ENCODE assay signal across 3 cellular contexts in the genomic region with DNA sequence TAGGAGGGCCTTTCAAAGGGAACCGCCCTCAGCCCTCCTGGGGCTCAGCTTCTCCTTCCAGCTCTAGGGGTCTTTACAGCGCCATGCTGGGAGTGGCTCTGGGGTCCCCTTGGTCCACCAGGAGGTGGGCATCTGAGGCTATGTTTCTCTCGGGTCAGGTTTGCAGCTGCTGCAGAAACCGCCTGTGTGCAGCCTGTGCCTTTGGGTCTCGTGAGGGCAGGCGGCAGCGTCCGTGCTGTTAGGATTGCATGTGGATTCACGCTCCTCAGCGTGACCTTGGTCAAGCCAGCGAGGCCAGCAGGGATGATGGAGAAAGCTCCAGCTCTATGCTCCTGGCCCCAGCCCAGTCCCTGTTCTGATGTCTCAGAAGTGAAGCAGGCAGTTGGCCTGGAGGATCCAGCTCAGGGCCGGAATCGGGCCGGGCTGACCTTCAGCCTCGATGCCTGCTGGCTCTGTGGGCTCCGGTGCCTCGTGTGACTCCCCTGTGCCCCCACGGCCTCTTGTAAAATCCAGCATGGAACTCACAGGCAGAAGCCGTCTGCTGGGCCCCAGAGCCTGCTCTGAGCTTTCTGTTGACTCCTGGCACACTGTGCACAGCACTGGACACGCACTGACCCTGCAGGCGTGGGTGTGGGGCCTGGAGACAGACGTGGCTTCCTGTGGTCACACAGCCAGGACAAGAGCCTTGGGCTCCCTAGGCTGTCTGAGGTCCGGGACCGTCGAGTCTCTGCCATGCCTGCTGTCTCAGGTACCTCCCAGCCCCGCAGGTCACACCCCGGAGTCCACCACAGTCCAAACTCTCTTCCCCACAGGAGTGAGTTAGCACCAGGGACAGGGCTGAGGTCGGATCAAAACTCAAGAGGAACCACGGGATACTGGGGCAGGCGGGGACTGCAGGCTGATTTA.
TF ChIP-seq lines count a peak whose summit lies in the region.

No MANE protein-coding gene starts in this region.

TF ChIP-seq in Ishikawa, 13 proteins besides CTCF, POLR2A, EP300 and RAD21:
- TF ChIP-seq, protein P1, sequence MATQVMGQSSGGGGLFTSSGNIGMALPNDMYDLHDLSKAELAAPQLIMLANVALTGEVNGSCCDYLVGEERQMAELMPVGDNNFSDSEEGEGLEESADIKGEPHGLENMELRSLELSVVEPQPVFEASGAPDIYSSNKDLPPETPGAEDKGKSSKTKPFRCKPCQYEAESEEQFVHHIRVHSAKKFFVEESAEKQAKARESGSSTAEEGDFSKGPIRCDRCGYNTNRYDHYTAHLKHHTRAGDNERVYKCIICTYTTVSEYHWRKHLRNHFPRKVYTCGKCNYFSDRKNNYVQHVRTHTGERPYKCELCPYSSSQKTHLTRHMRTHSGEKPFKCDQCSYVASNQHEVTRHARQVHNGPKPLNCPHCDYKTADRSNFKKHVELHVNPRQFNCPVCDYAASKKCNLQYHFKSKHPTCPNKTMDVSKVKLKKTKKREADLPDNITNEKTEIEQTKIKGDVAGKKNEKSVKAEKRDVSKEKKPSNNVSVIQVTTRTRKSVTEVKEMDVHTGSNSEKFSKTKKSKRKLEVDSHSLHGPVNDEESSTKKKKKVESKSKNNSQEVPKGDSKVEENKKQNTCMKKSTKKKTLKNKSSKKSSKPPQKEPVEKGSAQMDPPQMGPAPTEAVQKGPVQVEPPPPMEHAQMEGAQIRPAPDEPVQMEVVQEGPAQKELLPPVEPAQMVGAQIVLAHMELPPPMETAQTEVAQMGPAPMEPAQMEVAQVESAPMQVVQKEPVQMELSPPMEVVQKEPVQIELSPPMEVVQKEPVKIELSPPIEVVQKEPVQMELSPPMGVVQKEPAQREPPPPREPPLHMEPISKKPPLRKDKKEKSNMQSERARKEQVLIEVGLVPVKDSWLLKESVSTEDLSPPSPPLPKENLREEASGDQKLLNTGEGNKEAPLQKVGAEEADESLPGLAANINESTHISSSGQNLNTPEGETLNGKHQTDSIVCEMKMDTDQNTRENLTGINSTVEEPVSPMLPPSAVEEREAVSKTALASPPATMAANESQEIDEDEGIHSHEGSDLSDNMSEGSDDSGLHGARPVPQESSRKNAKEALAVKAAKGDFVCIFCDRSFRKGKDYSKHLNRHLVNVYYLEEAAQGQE (IDR thresholded peaks at IDR 0.05; ENCODE audit: low read depth) = peak; percentile 42; the same call in 1 of the 2 replicates
- no peak for TF ChIP-seq TEAD4 (IDR thresholded peaks at IDR 0.05)

TF ChIP-seq in H1, 55 proteins besides CTCF, POLR2A, EP300 and RAD21:
- no peak for TF ChIP-seq SP4 (IDR thresholded peaks at IDR 0.05; ENCODE audit: low read length)
- no peak for TF ChIP-seq SRF (IDR thresholded peaks at IDR 0.05; ENCODE audit: low read depth, low read length)
- TF ChIP-seq HDAC6 (IDR thresholded peaks at IDR 0.05; ENCODE audit: low read depth, low read length) = no peak
- no peak for TF ChIP-seq MAFK (IDR thresholded peaks at IDR 0.05; ENCODE audit: low read depth, low read length)
- no peak for TF ChIP-seq RXRA (IDR thresholded peaks at IDR 0.05; ENCODE audit: insufficient read depth, low read depth, low read length)
- no peak for TF ChIP-seq GTF2F1 (IDR thresholded peaks at IDR 0.05; ENCODE audit: borderline replicate concordance, low read depth, low read length)
- TF ChIP-seq RBBP5 (IDR thresholded peaks at IDR 0.05; ENCODE audit: borderline replicate concordance, low read depth, low read length) = no peak
- no peak for TF ChIP-seq SP1 (IDR thresholded peaks at IDR 0.05; ENCODE audit: low read depth, low read length)
- no peak for TF ChIP-seq NRF1 (IDR thresholded peaks at IDR 0.05; ENCODE audit: low read depth, low read length)
- no peak for TF ChIP-seq SIN3A (conservative IDR thresholded peaks at IDR 0.05 in 1 of 2, IDR thresholded peaks at IDR 0.05 in 1 of 2; ENCODE audit: low read depth in 1 of 2, low read length in 2 of 2)
- TF ChIP-seq, protein P2, sequence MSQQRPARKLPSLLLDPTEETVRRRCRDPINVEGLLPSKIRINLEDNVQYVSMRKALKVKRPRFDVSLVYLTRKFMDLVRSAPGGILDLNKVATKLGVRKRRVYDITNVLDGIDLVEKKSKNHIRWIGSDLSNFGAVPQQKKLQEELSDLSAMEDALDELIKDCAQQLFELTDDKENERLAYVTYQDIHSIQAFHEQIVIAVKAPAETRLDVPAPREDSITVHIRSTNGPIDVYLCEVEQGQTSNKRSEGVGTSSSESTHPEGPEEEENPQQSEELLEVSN (IDR thresholded peaks at IDR 0.05) = no peak
- TF ChIP-seq, protein P3, sequence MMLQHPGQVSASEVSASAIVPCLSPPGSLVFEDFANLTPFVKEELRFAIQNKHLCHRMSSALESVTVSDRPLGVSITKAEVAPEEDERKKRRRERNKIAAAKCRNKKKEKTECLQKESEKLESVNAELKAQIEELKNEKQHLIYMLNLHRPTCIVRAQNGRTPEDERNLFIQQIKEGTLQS (IDR thresholded peaks at IDR 0.05; ENCODE audit: insufficient read depth, low read depth, low read length) = no peak
- no peak for TF ChIP-seq KDM4A (IDR thresholded peaks at IDR 0.05; ENCODE audit: low read depth, low read length, severe bottlenecking)
- no peak for TF ChIP-seq CEBPB (IDR thresholded peaks at IDR 0.05; ENCODE audit: low read depth, low read length)
- no peak for TF ChIP-seq SP2 (IDR thresholded peaks at IDR 0.05; ENCODE audit: low read length)
- no peak for TF ChIP-seq POLR2AphosphoS5 (IDR thresholded peaks at IDR 0.05; ENCODE audit: low read depth, low read length)
- no peak for TF ChIP-seq CTBP2 (IDR thresholded peaks at IDR 0.05; ENCODE audit: borderline replicate concordance, insufficient read depth, insufficient read length, low read length)
TF ChIP-seq in H1: peak in this region for 0.

TF ChIP-seq in neural cell, 6 proteins besides CTCF, POLR2A, EP300 and RAD21:
- TF ChIP-seq TAF1 (IDR thresholded peaks at IDR 0.05; ENCODE audit: low read depth) (no peak), MXI1 (conservative IDR thresholded peaks at IDR 0.05; ENCODE audit: poor library complexity, severe bottlenecking) (no peak), EZH2 (IDR thresholded peaks at IDR 0.05; ENCODE audit: borderline replicate concordance, insufficient read depth, low read length, poor library complexity, severe bottlenecking) (no peak), POLR2AphosphoS5 (IDR thresholded peaks at IDR 0.05) (no peak), SMC3 (conservative IDR thresholded peaks at IDR 0.05; ENCODE audit: poor library complexity) (no peak)
- TF ChIP-seq, protein P1 (IDR thresholded peaks at IDR 0.05; ENCODE audit: borderline replicate concordance) = no peak
